ENCODE assay signal across 20 cellular contexts in the genomic region with DNA sequence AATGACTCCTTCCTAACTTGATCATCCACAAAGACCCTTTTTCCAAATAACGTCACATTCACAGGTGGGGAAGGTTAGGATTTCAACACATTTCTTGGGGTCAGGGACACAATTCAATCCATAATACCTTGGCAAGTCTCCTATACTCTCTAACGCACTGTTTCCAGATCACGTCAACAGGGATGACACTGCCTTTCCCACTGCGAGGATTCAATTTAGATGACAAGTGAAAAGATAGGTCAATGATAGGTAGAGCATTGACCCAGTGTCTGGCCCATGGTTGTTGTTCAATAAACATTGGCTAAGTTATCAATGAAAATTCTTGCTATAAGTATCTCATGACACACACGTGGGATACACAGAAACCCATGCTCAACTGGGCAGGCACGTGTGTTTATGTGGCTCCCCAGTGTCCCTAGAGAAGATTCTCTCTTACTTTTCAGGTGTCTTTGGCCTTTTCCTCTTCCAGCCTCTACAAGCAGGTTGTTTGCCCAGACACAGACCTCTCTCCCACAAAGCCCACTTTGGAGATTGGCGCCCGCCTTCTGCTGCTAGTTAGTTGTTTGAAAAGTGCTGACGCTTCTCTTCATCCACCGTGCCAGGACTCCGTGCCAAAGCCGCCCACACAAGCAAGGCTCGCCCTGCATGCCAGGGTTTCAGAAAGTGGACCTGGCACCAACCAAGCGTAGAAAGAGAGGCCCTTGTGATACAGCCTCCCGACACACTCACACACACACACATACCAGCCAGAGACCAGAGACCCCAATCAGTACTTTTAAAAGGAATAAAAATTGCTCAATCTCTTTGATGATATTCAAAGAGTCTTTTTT.
DNase-seq lines count a peak whose midpoint lies in the region; ATAC-seq and TF ChIP-seq lines count a peak whose summit lies in the region.
"Had no signal": no experiment of that assay in that cellular context is flagged by ENCODE, and none has a peak within 500 bp of the region (broad histone marks: within the 10 kb centered on the region; RNA-seq: fewer than 3 reads in every experiment).

No MANE protein-coding gene starts in this region.

- no peak for TF ChIP-seq POLR2A in Peyer's patch (IDR thresholded peaks at IDR 0.05)

- intact Hi-C loops in Right ventricle myocardium inferior (cut with DNase I) (no loop called here), left ventricle myocardium superior (cut with micrococcal nuclease) (no loop called here), aorta (cut with DNase I) (loop anchor here in 1 of 2 donors (10.0 kb wide), 2 partner anchors 61 to 709 kb away; no protein-coding TSS in a partner anchor)

- H3K9me3 ChIP-seq in right atrium auricular region (no peaks in the 10 kb centered on the region), aorta (ENCODE audit: control insufficient read depth, low read length) (no peaks in the 10 kb centered on the region), Peyer's patch (no peaks in the 10 kb centered on the region)
- H3K9me3 ChIP-seq: A549, SK-N-SH, tibial artery had no signal

- ATAC-seq in Right ventricle myocardium inferior (no peak), left ventricle myocardium superior (no peak), aorta (ENCODE audit: low FRiP score) (peak; percentile 70)
- ATAC-seq: A549 had no signal

- no peaks in the 10 kb centered on the region for H3K27me3 ChIP-seq in right atrium auricular region
- H3K27me3 ChIP-seq in aorta (ENCODE audit: control insufficient read depth in 1 of 2, insufficient read depth in 2 of 2, low read length in 1 of 2): no peaks in the 10 kb centered on the region
- H3K27me3 ChIP-seq in Peyer's patch: no peaks in the 10 kb centered on the region
- H3K27me3 ChIP-seq: tibial artery had no signal

- no peak overlapping the region for H3K27ac ChIP-seq in right atrium auricular region
- H3K27ac ChIP-seq in aorta (ENCODE audit: low read depth in 1 of 2, low read length in 2 of 2): no peak overlapping the region
- H3K27ac ChIP-seq in Peyer's patch: no peak overlapping the region
- H3K27ac ChIP-seq: epithelial cell of prostate, tibial artery had no signal

- peak; percentile 70 for DNase-seq in Right ventricle myocardium inferior (ENCODE audit: missing footprints)
- no peak for DNase-seq in right atrium auricular region (ENCODE audit: low spot score)
- DNase-seq in left ventricle myocardium superior: peak; percentile 39
- DNase-seq in occipital lobe (lab: John Stamatoyannopoulos, UW): peak; percentile 34
- peak; percentile 86 to 93 for DNase-seq in aorta
- DNase-seq in activated T-cell treated with anti-CD3 and anti-CD28 coated beads, Interleukin-2, amount 50 U/mL, for 1 hour: no peak
- no peak for DNase-seq in Peyer's patch
- DNase-seq in NCI-H510A treated with DMSO at 0.1 percent for 48 hours (lab: John Stamatoyannopoulos, UW): no peak
- DNase-seq: activated CD4-positive, alpha-beta T cell treated with anti-CD3 and anti-CD28 coated beads, Interleukin-2, amount 10 ng/mL, durations not matched to agents 7 days and 5 days; activated naive CD8-positive, alpha-beta T cell treated with anti-CD3 and anti-CD28 coated beads, Interleukin-2, amount 10 ng/mL, durations not matched to agents 7 days and 5 days; activated T-cell treated with anti-CD3 and anti-CD28 coated beads for 4 hours; DND-41; islet precursor cell; NCI-H1694; OCI-M1; SK-N-SH; stimulated activated CD8-positive, alpha-beta memory T cell treated with anti-CD3 and anti-CD28 coated beads, Interleukin-4, amount 100 ng/mL, for 48 hours had no signal

- no peaks in the 10 kb centered on the region for H3K36me3 ChIP-seq in right atrium auricular region
- no peaks in the 10 kb centered on the region for H3K36me3 ChIP-seq in aorta (ENCODE audit: control insufficient read depth in 1 of 2, insufficient read depth in 2 of 2, low read length in 1 of 2)
- H3K36me3 ChIP-seq in Peyer's patch: no peaks in the 10 kb centered on the region
- H3K36me3 ChIP-seq: tibial artery had no signal

- H3K4me3 ChIP-seq in right atrium auricular region: no peak overlapping the region
- no peak overlapping the region for H3K4me3 ChIP-seq in aorta (ENCODE audit: low read length in 2 of 2)
- H3K4me3 ChIP-seq in Peyer's patch: no peak overlapping the region
- H3K4me3 ChIP-seq: A549, tibial artery had no signal

- 31 to 33% methylated on average over 15 of the region's 15 CpGs for WGBS in aorta, 2 donors

- no peak for TF ChIP-seq CTCF in right atrium auricular region (IDR thresholded peaks at IDR 0.05)
- no peak for TF ChIP-seq CTCF in Peyer's patch (IDR thresholded peaks at IDR 0.05)

- H3K4me1 ChIP-seq in right atrium auricular region (no peaks in the 10 kb centered on the region), aorta (ENCODE audit: control insufficient read depth in 1 of 2, insufficient read depth in 2 of 2, low read length in 2 of 2) (no peaks in the 10 kb centered on the region), Peyer's patch (no peaks in the 10 kb centered on the region)

Comparison
In these comparisons a context has a peak if more than half of its experiments do, and no peak if none do; other contexts are left out.
1. DNase-seq: peak in Right ventricle myocardium inferior (single experiment), left ventricle myocardium superior (single experiment), occipital lobe (single experiment) and aorta (2 of 2); none in right atrium auricular region (single experiment), activated T-cell treated with anti-CD3 and anti-CD28 coated beads, Interleukin-2, amount 50 U/mL, for 1 hour (single experiment), Peyer's patch (0 of 3) and NCI-H510A treated with DMSO at 0.1 percent for 48 hours (single experiment).